32 cellular contexts compared by ENCODE assay signal in genomic region chr13:34107814-34108213, GRCh38.
DNase-seq lines count a peak whose midpoint lies in the region; ATAC-seq and TF ChIP-seq lines count a peak whose summit lies in the region.
"Had no signal": no experiment of that assay in that cellular context is flagged by ENCODE, and none has a peak within 500 bp of the region (broad histone marks: within the 10 kb centered on the region; RNA-seq: fewer than 3 reads in every experiment).

No MANE protein-coding gene starts in this region.

- H3K4me3 ChIP-seq in RWPE2 (ENCODE audit: severe bottlenecking), result no peak overlapping the region
- H3K4me3 ChIP-seq in choroid plexus epithelial cell (ENCODE audit: low read depth, low read length), result no peak overlapping the region
- no peak overlapping the region for H3K4me3 ChIP-seq in hepatocyte
- H3K4me3 ChIP-seq: HAP-1, psoas muscle, sigmoid colon, tibial artery had no signal

- H3K4me3 Mint-ChIP-seq in Calu3 (ENCODE audit: low read depth, unreplicated experiment) (no peak overlapping the region), immature natural killer cell (no peak overlapping the region)
- H3K4me3 Mint-ChIP-seq: activated naive CD8-positive, alpha-beta T cell treated with anti-CD3 and anti-CD28 coated beads, Interleukin-2, amount 10 ng/mL, durations not matched to agents 7 days and 5 days; CD4-positive, CD25-positive, alpha-beta regulatory T cell; mesothelial cell of epicardium; naive thymus-derived CD8-positive, alpha-beta T cell had no signal

- no peaks in the 10 kb centered on the region for H3K79me2 ChIP-seq in hepatocyte

- DNase-seq in Calu3 (no peak), RWPE2 (ENCODE audit: low spot score) (no peak), choroid plexus epithelial cell (ENCODE audit: low read depth) (peak; percentile 10), hepatocyte (ENCODE audit: low spot score) (no peak), OCI-M1 (lab: John Stamatoyannopoulos, UW) (no peak), immature natural killer cell (no peak), NCI-H446 treated with DMSO at 0.1 percent for 48 hours (lab: John Stamatoyannopoulos, UW) (no peak)
- DNase-seq: activated CD4-positive, alpha-beta T cell treated with anti-CD3 and anti-CD28 coated beads for 4 hours; activated CD8-positive, alpha-beta memory T cell treated with anti-CD3 and anti-CD28 coated beads for 24 hours; activated naive CD8-positive, alpha-beta T cell treated with anti-CD3 and anti-CD28 coated beads, Interleukin-2, amount 10 ng/mL, durations not matched to agents 7 days and 5 days; activated T-cell treated with anti-CD3 and anti-CD28 coated beads for 4 hours; AML-193; CD4-positive, CD25-positive, alpha-beta regulatory T cell; cerebellar nuclear complex; head of caudate nucleus; Karpas-422; kidney; MV-4-11; naive thymus-derived CD8-positive, alpha-beta T cell; NCI-H1436; NCI-H748 treated with DMSO at 0.1 percent for 48 hours; nucleus accumbens; psoas muscle; sigmoid colon; stimulated activated CD4-positive, alpha-beta T cell treated with anti-CD3 and anti-CD28 coated beads, Interleukin-4, amount 100 ng/mL, for 24 hours; T1000; tibial artery; WERI-Rb-1 had no signal

- no peaks in the 10 kb centered on the region for H4K20me1 ChIP-seq in hepatocyte (ENCODE audit: insufficient read depth, poor library complexity, severe bottlenecking)

- H3K9me3 Mint-ChIP-seq in Calu3 (ENCODE audit: low read depth, unreplicated experiment) (peaks cover 3% of the 10 kb centered on the region), immature natural killer cell (peaks cover 6 to 40% (median 9%) of the 10 kb centered on the region in 6 donors)

- H3K27ac ChIP-seq in RWPE2 (ENCODE audit: poor library complexity, severe bottlenecking) (peak overlapping the region; percentile 27), hepatocyte (peak overlapping the region; percentile 58)
- H3K27ac ChIP-seq: psoas muscle, sigmoid colon, tibial artery, WERI-Rb-1 had no signal

- no peaks in the 10 kb centered on the region for H3K9me2 ChIP-seq in hepatocyte (replicated peaks; ENCODE audit: insufficient read depth)

- CTCF ChIA-PET in Calu3 (lab: Charles Lee), result no interaction called here

- ATAC-seq in RWPE2 (ENCODE audit: low read depth), result peak; percentile 61; the same call in 1 of the 3 replicates
- no peak for ATAC-seq in GM18520 (IDR thresholded peaks at IDR 0.05; ENCODE audit: unreplicated experiment)
- ATAC-seq: HepG2; naive thymus-derived CD8-positive, alpha-beta T cell; psoas muscle had no signal

- no TSS peak for BruUV-seq in Calu3 (replicated peaks; lab: Mats Ljungman, UMichigan)

- H3K36me3 Mint-ChIP-seq in Calu3 (ENCODE audit: insufficient read depth, unreplicated experiment) (no peaks in the 10 kb centered on the region), immature natural killer cell (no peaks in the 10 kb centered on the region)
- H3K36me3 Mint-ChIP-seq: activated naive CD8-positive, alpha-beta T cell treated with anti-CD3 and anti-CD28 coated beads, Interleukin-2, amount 10 ng/mL, durations not matched to agents 7 days and 5 days; CD4-positive, CD25-positive, alpha-beta regulatory T cell; mesothelial cell of epicardium; naive thymus-derived CD8-positive, alpha-beta T cell had no signal

- H3K27me3 Mint-ChIP-seq in Calu3 (ENCODE audit: unreplicated experiment), result no peaks in the 10 kb centered on the region
- H3K27me3 Mint-ChIP-seq in immature natural killer cell (ENCODE audit: low read depth in 3 of 3), result peaks cover 0 to 2% (median 0%) of the 10 kb centered on the region in 3 donors
- H3K27me3 Mint-ChIP-seq: activated naive CD8-positive, alpha-beta T cell treated with anti-CD3 and anti-CD28 coated beads, Interleukin-2, amount 10 ng/mL, durations not matched to agents 7 days and 5 days; CD4-positive, CD25-positive, alpha-beta regulatory T cell had no signal

- H3K27ac Mint-ChIP-seq in Calu3 (ENCODE audit: unreplicated experiment) (peak overlapping the region; percentile 44), immature natural killer cell (no peak overlapping the region)
- H3K27ac Mint-ChIP-seq: activated naive CD8-positive, alpha-beta T cell treated with anti-CD3 and anti-CD28 coated beads, Interleukin-2, amount 10 ng/mL, durations not matched to agents 7 days and 5 days; CD4-positive, CD25-positive, alpha-beta regulatory T cell; mesothelial cell of epicardium; naive thymus-derived CD8-positive, alpha-beta T cell had no signal

- no peak overlapping the region for H2AFZ ChIP-seq in hepatocyte

- H3K4me1 Mint-ChIP-seq in Calu3 (ENCODE audit: low read depth, unreplicated experiment), result peaks cover 7% of the 10 kb centered on the region
- no peaks in the 10 kb centered on the region for H3K4me1 Mint-ChIP-seq in immature natural killer cell
- H3K4me1 Mint-ChIP-seq: activated naive CD8-positive, alpha-beta T cell treated with anti-CD3 and anti-CD28 coated beads, Interleukin-2, amount 10 ng/mL, durations not matched to agents 7 days and 5 days; CD4-positive, CD25-positive, alpha-beta regulatory T cell; naive thymus-derived CD8-positive, alpha-beta T cell had no signal

- no peak for TF ChIP-seq CTCF in Calu3 (IDR thresholded peaks at IDR 0.05; ENCODE audit: unreplicated experiment)
- TF ChIP-seq CTCF in RWPE2 (IDR thresholded peaks at IDR 0.05; ENCODE audit: poor library complexity, severe bottlenecking), result no peak
- TF ChIP-seq CTCF in choroid plexus epithelial cell (conservative IDR thresholded peaks at IDR 0.05; ENCODE audit: low read depth, low read length), result no peak
- no peak for TF ChIP-seq CTCF in hepatocyte (IDR thresholded peaks at IDR 0.05; ENCODE audit: poor library complexity)

- WGBS in hepatocyte (ENCODE audit: low lambda C conversion rate, missing lambda C conversion rate), result 79% methylated on average over 1 of the region's 1 CpG

- H3K9me3 ChIP-seq in RWPE2 (ENCODE audit: severe bottlenecking) (peaks cover 2% of the 10 kb centered on the region), hepatocyte (ENCODE audit: low read depth) (no peaks in the 10 kb centered on the region)
- H3K9me3 ChIP-seq: HAP-1 had no signal

- intact Hi-C loops in Calu3 (cut with micrococcal nuclease; ENCODE audit: unreplicated experiment), result no loop called here

- H3K27me3 ChIP-seq in RWPE2 (ENCODE audit: insufficient read depth, poor library complexity, severe bottlenecking) (no peaks in the 10 kb centered on the region), hepatocyte (no peaks in the 10 kb centered on the region)
- H3K27me3 ChIP-seq: sigmoid colon, tibial artery had no signal

- peaks cover 6% of the 10 kb centered on the region for H3K4me1 ChIP-seq in RWPE2 (ENCODE audit: insufficient read depth, poor library complexity, severe bottlenecking)
- no peaks in the 10 kb centered on the region for H3K4me1 ChIP-seq in hepatocyte (ENCODE audit: insufficient read depth)
- H3K4me1 ChIP-seq: HAP-1, psoas muscle, sigmoid colon, tibial artery had no signal

- H3K36me3 ChIP-seq in RWPE2 (ENCODE audit: low read depth) (no peaks in the 10 kb centered on the region), hepatocyte (replicated peaks; ENCODE audit: insufficient read depth, low read depth) (no peaks in the 10 kb centered on the region)
- H3K36me3 ChIP-seq: HAP-1, sigmoid colon, tibial artery, WERI-Rb-1 had no signal

- no peak overlapping the region for H3K4me2 ChIP-seq in hepatocyte
